Comparison of ENCODE assay signal across 1 cellular context in the genomic region with DNA sequence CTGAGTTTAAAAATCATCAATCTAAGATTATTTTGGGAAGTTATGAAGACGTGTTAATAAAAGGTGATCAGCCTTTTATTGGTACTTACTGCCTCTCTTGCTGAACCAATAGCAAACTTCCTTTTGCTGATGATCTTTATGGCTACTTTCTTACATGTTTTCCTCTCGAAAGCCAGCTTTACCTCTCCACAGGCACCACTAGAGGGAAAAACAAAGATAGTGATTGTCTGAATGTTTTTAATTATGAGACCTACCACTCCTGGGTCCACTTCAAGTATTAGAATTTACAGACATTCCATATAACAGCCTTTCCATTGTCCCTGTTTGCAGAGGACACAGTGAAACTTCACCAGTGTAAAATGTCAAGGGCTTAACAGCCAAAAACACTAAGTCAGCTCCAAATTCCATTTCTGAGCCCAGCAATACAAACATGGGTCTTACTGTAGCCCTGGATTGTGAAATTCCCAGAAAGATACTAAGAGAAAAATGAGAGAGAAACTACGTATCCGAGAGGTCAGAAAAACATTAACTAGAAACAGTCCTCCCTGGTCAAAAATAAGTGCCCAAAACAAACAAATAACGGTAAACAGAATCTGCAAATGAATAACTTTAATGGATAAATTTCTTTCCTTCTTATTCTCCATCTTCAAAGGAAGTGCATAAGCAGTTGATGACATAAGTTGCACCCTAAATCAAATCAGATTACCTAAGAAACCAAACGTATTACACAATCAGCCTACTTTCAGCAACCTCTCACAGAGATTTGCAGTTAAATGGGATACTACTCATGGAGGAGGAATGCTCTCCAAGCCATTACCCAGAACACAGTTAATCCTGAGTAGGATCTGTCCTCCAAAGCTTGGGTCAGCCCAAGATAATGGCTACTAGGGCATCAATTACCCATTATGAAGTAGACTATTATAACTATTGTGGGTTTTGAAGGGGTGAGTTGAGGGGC.
TF ChIP-seq lines count a peak whose summit lies in the region.

No MANE protein-coding gene starts in this region.

TF ChIP-seq in SK-N-SH treated with all-trans-retinoic acid at 6 μM for 48 hours, 23 proteins besides CTCF, POLR2A, EP300 and RAD21 (continued from another document):
- TF ChIP-seq GLIS3 (CRISPR knock-in tag; IDR thresholded peaks at IDR 0.05) (0 out of 2 replicates have a peak, but pooled peaks have one; percentile 30), ZFP3 (CRISPR knock-in tag; IDR thresholded peaks at IDR 0.05) (peak; percentile 57), ZNF565 (CRISPR knock-in tag; conservative IDR thresholded peaks at IDR 0.05; ENCODE audit: low read depth) (no peak), ZC3H10 (CRISPR knock-in tag; IDR thresholded peaks at IDR 0.05) (peak; percentile 86), ISL1 (CRISPR knock-in tag; IDR thresholded peaks at IDR 0.05) (peak; percentile 98), ZFP30 (CRISPR knock-in tag; IDR thresholded peaks at IDR 0.05) (no peak), TOX (CRISPR knock-in tag; IDR thresholded peaks at IDR 0.05; ENCODE audit: borderline replicate concordance) (peak; percentile 48; the same call in 1 of the 2 replicates), ESRRG (CRISPR knock-in tag; IDR thresholded peaks at IDR 0.05) (no peak), SNAI2 (CRISPR knock-in tag; IDR thresholded peaks at IDR 0.05) (no peak)
- TF ChIP-seq, protein P1, sequence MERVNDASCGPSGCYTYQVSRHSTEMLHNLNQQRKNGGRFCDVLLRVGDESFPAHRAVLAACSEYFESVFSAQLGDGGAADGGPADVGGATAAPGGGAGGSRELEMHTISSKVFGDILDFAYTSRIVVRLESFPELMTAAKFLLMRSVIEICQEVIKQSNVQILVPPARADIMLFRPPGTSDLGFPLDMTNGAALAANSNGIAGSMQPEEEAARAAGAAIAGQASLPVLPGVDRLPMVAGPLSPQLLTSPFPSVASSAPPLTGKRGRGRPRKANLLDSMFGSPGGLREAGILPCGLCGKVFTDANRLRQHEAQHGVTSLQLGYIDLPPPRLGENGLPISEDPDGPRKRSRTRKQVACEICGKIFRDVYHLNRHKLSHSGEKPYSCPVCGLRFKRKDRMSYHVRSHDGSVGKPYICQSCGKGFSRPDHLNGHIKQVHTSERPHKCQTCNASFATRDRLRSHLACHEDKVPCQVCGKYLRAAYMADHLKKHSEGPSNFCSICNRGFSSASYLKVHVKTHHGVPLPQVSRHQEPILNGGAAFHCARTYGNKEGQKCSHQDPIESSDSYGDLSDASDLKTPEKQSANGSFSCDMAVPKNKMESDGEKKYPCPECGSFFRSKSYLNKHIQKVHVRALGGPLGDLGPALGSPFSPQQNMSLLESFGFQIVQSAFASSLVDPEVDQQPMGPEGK (CRISPR knock-in tag; IDR thresholded peaks at IDR 0.05; ENCODE audit: borderline replicate concordance), result peak; percentile 85
- TF ChIP-seq, protein P2, sequence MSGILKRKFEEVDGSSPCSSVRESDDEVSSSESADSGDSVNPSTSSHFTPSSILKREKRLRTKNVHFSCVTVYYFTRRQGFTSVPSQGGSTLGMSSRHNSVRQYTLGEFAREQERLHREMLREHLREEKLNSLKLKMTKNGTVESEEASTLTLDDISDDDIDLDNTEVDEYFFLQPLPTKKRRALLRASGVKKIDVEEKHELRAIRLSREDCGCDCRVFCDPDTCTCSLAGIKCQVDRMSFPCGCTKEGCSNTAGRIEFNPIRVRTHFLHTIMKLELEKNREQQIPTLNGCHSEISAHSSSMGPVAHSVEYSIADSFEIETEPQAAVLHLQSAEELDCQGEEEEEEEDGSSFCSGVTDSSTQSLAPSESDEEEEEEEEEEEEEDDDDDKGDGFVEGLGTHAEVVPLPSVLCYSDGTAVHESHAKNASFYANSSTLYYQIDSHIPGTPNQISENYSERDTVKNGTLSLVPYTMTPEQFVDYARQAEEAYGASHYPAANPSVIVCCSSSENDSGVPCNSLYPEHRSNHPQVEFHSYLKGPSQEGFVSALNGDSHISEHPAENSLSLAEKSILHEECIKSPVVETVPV (CRISPR knock-in tag; IDR thresholded peaks at IDR 0.05), result no peak
TF ChIP-seq in SK-N-SH treated with all-trans-retinoic acid at 6 μM for 48 hours: peak in this region for 7.
